ENCODE assay signal across 2 cellular contexts in the genomic region with DNA sequence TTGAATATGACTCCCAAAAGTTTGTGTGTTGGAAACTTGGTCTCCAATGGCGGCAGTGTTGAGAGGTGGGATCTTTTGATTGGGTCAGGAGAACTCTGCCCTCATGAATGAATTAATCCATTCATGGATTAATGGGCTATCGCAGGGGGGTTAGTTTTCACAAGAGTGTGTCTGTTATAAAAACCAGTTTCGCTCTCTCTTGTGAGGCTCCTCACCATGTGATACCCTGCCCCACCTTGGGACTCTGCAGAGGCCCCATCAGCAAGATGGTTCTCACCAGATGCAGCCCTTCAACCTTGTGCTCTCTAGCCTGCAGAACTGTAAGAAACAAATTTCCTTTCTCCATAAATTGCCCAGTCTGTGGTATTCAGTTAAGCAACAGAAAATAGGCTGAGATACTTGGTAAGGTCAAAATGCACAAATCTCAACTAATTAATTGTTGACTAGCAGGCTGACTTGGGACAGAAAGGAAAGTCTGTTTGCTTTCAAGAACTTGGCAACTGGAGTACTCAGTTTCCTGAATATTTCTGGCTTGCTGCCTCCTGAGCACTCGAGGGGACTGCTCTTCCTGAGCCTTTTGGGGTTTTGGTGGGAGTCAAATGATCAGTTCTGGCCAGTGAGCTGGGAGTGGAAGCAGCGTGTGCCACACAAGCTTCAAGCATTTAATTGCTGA.
A peak's percentile ranks its signal among the peaks of the same experiment; 100 is the strongest.
TF ChIP-seq lines count a peak whose summit lies in the region.

No MANE protein-coding gene starts in this region.

TF ChIP-seq in liver, 16 proteins besides CTCF, POLR2A, EP300 and RAD21:
- TF ChIP-seq NR2F2 (IDR thresholded peaks at IDR 0.05) (peak; percentile 50), HNF4A (conservative IDR thresholded peaks at IDR 0.05) (no peak)

TF ChIP-seq in HepG2, 621 proteins besides CTCF, POLR2A, EP300 and RAD21:
- TF ChIP-seq STAG1 (CRISPR knock-in tag; IDR thresholded peaks at IDR 0.05) (no peak), ZSCAN9 (CRISPR knock-in tag; IDR thresholded peaks at IDR 0.05; ENCODE audit: borderline replicate concordance) (no peak), MXD4 (CRISPR knock-in tag; IDR thresholded peaks at IDR 0.05) (no peak), ZFP41 (CRISPR knock-in tag; IDR thresholded peaks at IDR 0.05; ENCODE audit: borderline replicate concordance) (no peak), HOXA7 (CRISPR knock-in tag; IDR thresholded peaks at IDR 0.05) (no peak), ZMYM3 (CRISPR knock-in tag; IDR thresholded peaks at IDR 0.05) (no peak), ARNTL (CRISPR knock-in tag; IDR thresholded peaks at IDR 0.05) (no peak), KLF11 (CRISPR knock-in tag; IDR thresholded peaks at IDR 0.05) (no peak), ZFX (CRISPR knock-in tag; IDR thresholded peaks at IDR 0.05; ENCODE audit: low read depth) (no peak), ZNF382 (CRISPR knock-in tag; IDR thresholded peaks at IDR 0.05; ENCODE audit: borderline replicate concordance) (no peak), JARID2 (CRISPR knock-in tag; IDR thresholded peaks at IDR 0.05; ENCODE audit: insufficient replicate concordance) (no peak), ZNF101 (CRISPR knock-in tag; IDR thresholded peaks at IDR 0.05; ENCODE audit: borderline replicate concordance, low read depth) (no peak)
- TF ChIP-seq, protein P1, sequence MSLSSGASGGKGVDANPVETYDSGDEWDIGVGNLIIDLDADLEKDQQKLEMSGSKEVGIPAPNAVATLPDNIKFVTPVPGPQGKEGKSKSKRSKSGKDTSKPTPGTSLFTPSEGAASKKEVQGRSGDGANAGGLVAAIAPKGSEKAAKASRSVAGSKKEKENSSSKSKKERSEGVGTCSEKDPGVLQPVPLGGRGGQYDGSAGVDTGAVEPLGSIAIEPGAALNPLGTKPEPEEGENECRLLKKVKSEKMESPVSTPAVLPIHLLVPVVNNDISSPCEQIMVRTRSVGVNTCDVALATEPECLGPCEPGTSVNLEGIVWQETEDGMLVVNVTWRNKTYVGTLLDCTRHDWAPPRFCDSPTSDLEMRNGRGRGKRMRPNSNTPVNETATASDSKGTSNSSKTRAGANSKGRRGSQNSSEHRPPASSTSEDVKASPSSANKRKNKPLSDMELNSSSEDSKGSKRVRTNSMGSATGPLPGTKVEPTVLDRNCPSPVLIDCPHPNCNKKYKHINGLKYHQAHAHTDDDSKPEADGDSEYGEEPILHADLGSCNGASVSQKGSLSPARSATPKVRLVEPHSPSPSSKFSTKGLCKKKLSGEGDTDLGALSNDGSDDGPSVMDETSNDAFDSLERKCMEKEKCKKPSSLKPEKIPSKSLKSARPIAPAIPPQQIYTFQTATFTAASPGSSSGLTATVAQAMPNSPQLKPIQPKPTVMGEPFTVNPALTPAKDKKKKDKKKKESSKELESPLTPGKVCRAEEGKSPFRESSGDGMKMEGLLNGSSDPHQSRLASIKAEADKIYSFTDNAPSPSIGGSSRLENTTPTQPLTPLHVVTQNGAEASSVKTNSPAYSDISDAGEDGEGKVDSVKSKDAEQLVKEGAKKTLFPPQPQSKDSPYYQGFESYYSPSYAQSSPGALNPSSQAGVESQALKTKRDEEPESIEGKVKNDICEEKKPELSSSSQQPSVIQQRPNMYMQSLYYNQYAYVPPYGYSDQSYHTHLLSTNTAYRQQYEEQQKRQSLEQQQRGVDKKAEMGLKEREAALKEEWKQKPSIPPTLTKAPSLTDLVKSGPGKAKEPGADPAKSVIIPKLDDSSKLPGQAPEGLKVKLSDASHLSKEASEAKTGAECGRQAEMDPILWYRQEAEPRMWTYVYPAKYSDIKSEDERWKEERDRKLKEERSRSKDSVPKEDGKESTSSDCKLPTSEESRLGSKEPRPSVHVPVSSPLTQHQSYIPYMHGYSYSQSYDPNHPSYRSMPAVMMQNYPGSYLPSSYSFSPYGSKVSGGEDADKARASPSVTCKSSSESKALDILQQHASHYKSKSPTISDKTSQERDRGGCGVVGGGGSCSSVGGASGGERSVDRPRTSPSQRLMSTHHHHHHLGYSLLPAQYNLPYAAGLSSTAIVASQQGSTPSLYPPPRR (CRISPR knock-in tag; IDR thresholded peaks at IDR 0.05; ENCODE audit: borderline replicate concordance), result no peak
